Comparison of ENCODE assay signal across 8 cellular contexts in genomic region chr2:209368924-209369323, GRCh38. TPM values are rescaled to one million over a fixed set of nuclear protein-coding genes. Genes with fewer than 3 reads are reported as not detected.
DNase-seq lines count a peak whose midpoint lies in the region; ATAC-seq and TF ChIP-seq lines count a peak whose summit lies in the region.

No MANE protein-coding gene starts in this region.

- H3K9me3 Mint-ChIP-seq in CD14-positive monocyte: peaks cover 6 to 18% (median 10%) of the 10 kb centered on the region in 7 donors

- H3K9me3 ChIP-seq in endocrine pancreas (ENCODE audit: control insufficient read depth, low read length): no peaks in the 10 kb centered on the region

- peak overlapping the region; percentile 56 for H3K4me3 ChIP-seq in endocrine pancreas (ENCODE audit: control insufficient read depth, insufficient read depth, low read length)

- no peaks in the 10 kb centered on the region for H3K4me1 Mint-ChIP-seq in CD14-positive monocyte

- H3K27me3 ChIP-seq in endocrine pancreas (ENCODE audit: control insufficient read depth, insufficient read depth, low read length): no peaks in the 10 kb centered on the region

- intact Hi-C loops in CD14-positive monocyte (cut with micrococcal nuclease): no loop called here

- H3K9ac ChIP-seq in endocrine pancreas (ENCODE audit: control insufficient read depth, insufficient read depth, low read length): no peak overlapping the region

- H3K27ac Mint-ChIP-seq in CD14-positive monocyte: no peak overlapping the region

- no peaks in the 10 kb centered on the region for H3K36me3 ChIP-seq in endocrine pancreas (ENCODE audit: control insufficient read depth, insufficient read depth, low read length)

- no peak for ATAC-seq in HG02571 (IDR thresholded peaks at IDR 0.05; ENCODE audit: unreplicated experiment)

- TF ChIP-seq CTCF in CD14-positive monocyte (IDR thresholded peaks at IDR 0.05): no peak

- no peak overlapping the region for H3K4me3 Mint-ChIP-seq in CD14-positive monocyte

- DNase-seq in stimulated activated CD4-positive, alpha-beta T cell treated with anti-CD3 and anti-CD28 coated beads, Interleukin-1b, Interleukin-23, amount 100 ng/mL, for 48 hours: peak; percentile 6
- DNase-seq in stimulated activated CD4-positive, alpha-beta T cell treated with anti-CD3 and anti-CD28 coated beads, Interleukin-2, amount 100 ng/mL, for 48 hours: no peak
- DNase-seq in LoVo (ENCODE audit: low spot score) (peak; percentile 92), pulmonary artery endothelial cell (ENCODE audit: low read depth, low spot score) (peak; percentile 91), CD14-positive monocyte (ENCODE audit: low spot score) (no peak), cerebellar nuclear complex (lab: John Stamatoyannopoulos, UW) (no peak)

- H3K4me1 ChIP-seq in endocrine pancreas (ENCODE audit: control insufficient read depth, insufficient read depth, low read length): peaks cover 7% of the 10 kb centered on the region

- no peaks in the 10 kb centered on the region for H3K36me3 Mint-ChIP-seq in CD14-positive monocyte

- H3K27me3 Mint-ChIP-seq in CD14-positive monocyte (ENCODE audit: low read depth in 3 of 3): peaks cover 4 to 14% (median 11%) of the 10 kb centered on the region in 3 donors

RNA-seq across cellular contexts. Expression of gene MAP2, which starts 54.9 kb away (rescaled TPM):
- total RNA-seq in pulmonary artery endothelial cell: 14.5 and 24.9 TPM in 2 replicates
- not detected for polyA plus RNA-seq in CD14-positive monocyte

Comparison
In these comparisons a context has a peak if more than half of its experiments do, and no peak if none do; other contexts are left out.
1. DNase-seq: peak in stimulated activated CD4-positive, alpha-beta T cell treated with anti-CD3 and anti-CD28 coated beads, Interleukin-1b, Interleukin-23, amount 100 ng/mL, for 48 hours (single experiment), LoVo (single experiment) and pulmonary artery endothelial cell (single experiment); none in stimulated activated CD4-positive, alpha-beta T cell treated with anti-CD3 and anti-CD28 coated beads, Interleukin-2, amount 100 ng/mL, for 48 hours (0 of 2), CD14-positive monocyte (single experiment) and cerebellar nuclear complex (0 of 2).